Comparison of ENCODE assay signal across 9 cellular contexts in genomic region chr1:21342961-21343838, GRCh38. TPM values are rescaled to one million over a fixed set of nuclear protein-coding genes. Genes with fewer than 3 reads are reported as not detected.
A peak's percentile ranks its signal among the peaks of the same experiment; 100 is the strongest.
DNase-seq lines count a peak whose midpoint lies in the region; ATAC-seq and TF ChIP-seq lines count a peak whose summit lies in the region.
"Had no signal": no experiment of that assay in that cellular context is flagged by ENCODE, and none has a peak within 500 bp of the region (broad histone marks: within the 10 kb centered on the region; RNA-seq: fewer than 3 reads in every experiment).

No MANE protein-coding gene starts in this region.

- H3K4me3 Mint-ChIP-seq in brain (peak overlapping the region; percentile 81 to 87 (median 85)), nephron (peak overlapping the region; percentile 72 to 80 (median 79))

- peak overlapping the region; percentile 86 for H3K4me3 ChIP-seq in AG04450 (ENCODE audit: low read depth, low read length)

- H3K27me3 ChIP-seq in AG04450 (ENCODE audit: control insufficient read depth, insufficient read depth, low read length): no peaks in the 10 kb centered on the region

- TF ChIP-seq CTCF in AG04450 (IDR thresholded peaks at IDR 0.05; ENCODE audit: low read depth, low read length) (no peak), brain (conservative IDR thresholded peaks at IDR 0.05) (no peak), nephron (IDR thresholded peaks at IDR 0.05; ENCODE audit: unreplicated experiment in 3 of 3) (no peak)

- POLR2A ChIA-PET in AG04450 (lab: Yijun Ruan, JAX): interaction anchor here (0.6 kb wide), 1 partner anchor 214 kb away, joined by 4 read pairs; no protein-coding TSS in a partner anchor

- H3K4me1 Mint-ChIP-seq in brain (peaks cover 62% of the 10 kb centered on the region), nephron (peaks cover 52% of the 10 kb centered on the region)

- DNase-seq in AG04450 (ENCODE audit: low read depth, low spot score) (no peak), DMS79 (lab: John Stamatoyannopoulos, UW) (no peak), globus pallidus (ENCODE audit: low spot score) (no peak), DMS79 treated with DMSO at 0.1 percent for 48 hours (lab: John Stamatoyannopoulos, UW) (no peak)
- DNase-seq: KG1 had no signal

- H3K27ac ChIP-seq in AG04450 (ENCODE audit: low read depth, low read length): peak overlapping the region; percentile 21

- H3K27ac Mint-ChIP-seq in brain (peak overlapping the region in 4 of 5 experiments; percentile 33 to 85 (median 68)), nephron (peak overlapping the region; percentile 61 to 71 (median 70))

- H3K27me3 Mint-ChIP-seq in brain (no peaks in the 10 kb centered on the region), nephron (ENCODE audit: low read depth) (peaks cover 18% of the 10 kb centered on the region)

- peaks cover 4% of the 10 kb centered on the region; the same call in 1 of the 2 replicates for H3K9me3 ChIP-seq in AG04450 (ENCODE audit: control insufficient read depth, insufficient read depth, low read length)

- CTCF ChIA-PET in AG04450 (lab: Charles Lee): interaction anchor here (1.2 kb wide), 1 partner anchor 72 kb away, joined by 4 read pairs; no protein-coding TSS in a partner anchor

- H3K9me3 Mint-ChIP-seq in brain: no peaks in the 10 kb centered on the region
- H3K9me3 Mint-ChIP-seq in nephron: no peaks in the 10 kb centered on the region

- H3K36me3 Mint-ChIP-seq in brain (no peaks in the 10 kb centered on the region), nephron (ENCODE audit: low read depth) (no peaks in the 10 kb centered on the region)

- ATAC-seq in GM21786 (IDR thresholded peaks at IDR 0.05; ENCODE audit: unreplicated experiment) (peak; percentile 38), HG02588 (IDR thresholded peaks at IDR 0.05; ENCODE audit: unreplicated experiment) (no peak)

RNA-seq across cellular contexts. Expression of gene ECE1, which starts 52.9 kb away (rescaled TPM):
- polyA plus RNA-seq in AG04450 (2011; rRNA removed): 145 and 161 TPM in 2 replicates
- polyA minus RNA-seq in AG04450 (2011; rRNA and poly(A)+ RNA removed): 84.2 and 92.4 TPM in 2 replicates
- 70.1 TPM for polyA plus RNA-seq in brain (ENCODE audit: insufficient read depth, low read depth, low replicate concordance)
